23 cellular contexts compared by ENCODE assay signal in the genomic region with DNA sequence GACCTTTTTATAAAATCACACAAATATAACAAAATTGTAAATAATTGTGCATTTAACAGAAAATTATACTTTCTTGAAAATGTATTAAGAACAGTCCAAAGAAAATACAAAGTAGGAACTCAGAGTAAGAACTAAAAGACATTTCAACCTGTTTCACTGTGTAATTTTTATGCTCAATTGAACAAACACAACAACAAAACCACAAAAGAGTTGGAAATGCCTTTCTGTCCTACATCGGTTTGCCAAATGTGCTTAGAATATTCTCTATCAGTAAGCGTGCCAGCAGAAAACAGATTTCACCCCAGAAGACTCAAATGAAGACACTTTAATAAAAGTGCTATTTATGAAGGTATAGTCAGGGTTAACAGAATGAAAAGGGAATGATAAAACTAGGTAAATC.
DNase-seq lines count a peak whose midpoint lies in the region; ATAC-seq, FAIRE-seq and TF ChIP-seq lines count a peak whose summit lies in the region.
"Had no signal": no experiment of that assay in that cellular context is flagged by ENCODE, and none has a peak within 500 bp of the region (broad histone marks: within the 10 kb centered on the region; RNA-seq: fewer than 3 reads in every experiment).

No MANE protein-coding gene starts in this region.

- TF ChIP-seq RAD21 in IMR-90 (IDR thresholded peaks at IDR 0.05; ENCODE audit: low read length) (no peak), GM12878 (IDR thresholded peaks at IDR 0.05; ENCODE audit: insufficient read depth, low read depth, low read length) (no peak)

- H2AK5ac ChIP-seq in IMR-90 (ENCODE audit: low read depth, low read length), result no peak overlapping the region

- TF ChIP-seq POLR2A in IMR-90 (IDR thresholded peaks at IDR 0.05; ENCODE audit: low read depth, low read length), result no peak
- TF ChIP-seq POLR2A in GM12878 (IDR thresholded peaks at IDR 0.05; ENCODE audit: low read depth, low read length), result no peak

- H3K18ac ChIP-seq in IMR-90 (ENCODE audit: low read depth, low read length), result peak overlapping the region; percentile 94

- peak overlapping the region; percentile 83; the same call in 1 of the 2 replicates for H4K5ac ChIP-seq in IMR-90 (ENCODE audit: low read depth, low read length)

- DNase-seq in A673 (ENCODE audit: low spot score), result peak; percentile 58
- no peak for DNase-seq in IMR-90
- no peak for DNase-seq in GM12878 (ENCODE audit: low read depth, low spot score)
- peak; percentile 19 for DNase-seq in medulla oblongata (ENCODE audit: extremely low spot score)
- DNase-seq in activated naive CD4-positive, alpha-beta T cell treated with Interleukin-2 at 50 U/mL for 16 hours, result no peak
- DNase-seq in NK-92 (lab: John Stamatoyannopoulos, UW; ENCODE audit: unreplicated experiment), result no peak
- DNase-seq in GM03348 (ENCODE audit: low spot score), result no peak
- DNase-seq in NAMALWA (ENCODE audit: low spot score), result no peak
- DNase-seq: 8988T; Calu3; CD8-positive, alpha-beta memory T cell; DMS153; H9; HFFc6; KBM-7; NCI-H1105; NCI-H146; NCI-H2029; NCI-H2227 treated with DMSO at 0.1 percent for 48 hours; NCI-H524 treated with DMSO at 0.1 percent for 48 hours; Right ventricle myocardium superior had no signal

- H3K27me3 ChIP-seq in A673 (replicated peaks; ENCODE audit: insufficient read depth, low read depth, low read length, poor library complexity), result no peaks in the 10 kb centered on the region
- no peaks in the 10 kb centered on the region for H3K27me3 ChIP-seq in IMR-90 (ENCODE audit: control insufficient read depth, insufficient read depth, low read length)
- H3K27me3 ChIP-seq in GM12878 (replicated peaks in 1 of 2; ENCODE audit: control insufficient read depth in 2 of 2, insufficient read depth in 2 of 2, low read length in 1 of 2), result no peaks in the 10 kb centered on the region

- POLR2A ChIA-PET in A673 (lab: Charles Lee; ENCODE audit: low non-redundant PET) (no interaction called here), IMR-90 (lab: Charles Lee; ENCODE audit: unreplicated experiment) (no interaction called here), GM12878 (lab: Charles Lee) (no interaction called here)

- no peaks in the 10 kb centered on the region for H3K9me3 ChIP-seq in A673 (ENCODE audit: low read depth, low read length, poor library complexity, severe bottlenecking)
- H3K9me3 ChIP-seq in IMR-90 (ENCODE audit: control insufficient read depth, insufficient read depth, low read length), result no peaks in the 10 kb centered on the region
- H3K9me3 ChIP-seq in GM12878 (replicated peaks; ENCODE audit: control insufficient read depth, insufficient read depth, low read length), result no peaks in the 10 kb centered on the region

- H4K20me1 ChIP-seq in IMR-90 (ENCODE audit: insufficient read depth, low read length), result no peaks in the 10 kb centered on the region
- no peaks in the 10 kb centered on the region for H4K20me1 ChIP-seq in GM12878 (ENCODE audit: control insufficient read depth, insufficient read depth)

- H2BK5ac ChIP-seq in IMR-90 (ENCODE audit: low read depth, low read length, poor library complexity, severe bottlenecking), result peak overlapping the region; percentile 34

- H2BK15ac ChIP-seq in IMR-90 (ENCODE audit: low read depth, low read length), result no peak overlapping the region

- CTCF ChIA-PET in A673 (lab: Charles Lee) (no interaction called here), IMR-90 (lab: Yijun Ruan, JAX) (no interaction called here), GM12878 (lab: Yijun Ruan, JAX) (interaction anchor here (0.9 kb wide), 1 partner anchor 19 kb away, joined by 3 read pairs; no protein-coding TSS in a partner anchor)

- no peak overlapping the region for H3K56ac ChIP-seq in IMR-90 (ENCODE audit: extremely low read depth, insufficient read depth, low read length)

- peak; percentile 7 for FAIRE-seq in GM12878 (lab: Jason Lieb, UNC)
- FAIRE-seq: GM18507, HepG2 had no signal

- intact Hi-C loops in A673 (cut with micrococcal nuclease; ENCODE audit: unreplicated experiment), result loop anchor here (10.0 kb wide), 1 partner anchor 442 kb away; no protein-coding TSS in a partner anchor
- intact Hi-C loops in IMR-90 (cut with micrococcal nuclease), result loop anchor here (10.0 kb wide), 1 partner anchor 548 kb away; no protein-coding TSS in a partner anchor
- intact Hi-C loops in GM12878 (cut with micrococcal nuclease; ENCODE audit: unreplicated experiment), result no loop called here

- no CpG with 5 or more reads among the region's 2 CpGs for WGBS in IMR-90 (ENCODE audit: extremely low coverage in 2 of 2, insufficient read length in 1 of 2), 2 experiments
- 18% methylated on average over 2 of the region's 2 CpGs for WGBS in GM12878 (ENCODE audit: insufficient coverage, insufficient replicate concordance, low lambda C conversion rate, missing lambda C conversion rate)

- SMC1A ChIA-PET in GM12878 (lab: Charles Lee; ENCODE audit: uncharacterized antibody, unreplicated experiment), result no interaction called here

- no peaks in the 10 kb centered on the region for H3K36me3 ChIP-seq in A673 (ENCODE audit: insufficient read depth, low read length, poor library complexity, severe bottlenecking)
- H3K36me3 ChIP-seq in IMR-90 (ENCODE audit: control insufficient read depth, insufficient read depth, low read length), result no peaks in the 10 kb centered on the region
- no peaks in the 10 kb centered on the region for H3K36me3 ChIP-seq in GM12878 (ENCODE audit: control insufficient read depth in 2 of 2, insufficient read depth in 2 of 2, low read length in 1 of 2)

- H3K4me3 ChIP-seq in A673 (ENCODE audit: low read depth, low read length, poor library complexity, severe bottlenecking) (no peak overlapping the region), IMR-90 (ENCODE audit: insufficient read depth, low read depth, low read length) (no peak overlapping the region), GM12878 (no peak overlapping the region)

- H3K9me1 ChIP-seq in IMR-90 (ENCODE audit: insufficient read depth, low read length), result peaks cover 3% of the 10 kb centered on the region; the same call in 1 of the 2 replicates

- H3K14ac ChIP-seq in IMR-90 (replicated peaks; ENCODE audit: low read depth, low read length), result no peak overlapping the region; the same call in 1 of the 2 replicates

- ATAC-seq in IMR-90 (ENCODE audit: low read depth), result no peak
- no peak for ATAC-seq in GM12878
- ATAC-seq: HepG2 had no signal

- no peak for TF ChIP-seq CTCF in A673 (conservative IDR thresholded peaks at IDR 0.05; ENCODE audit: low read depth, low read length)
- no peak for TF ChIP-seq CTCF in IMR-90 (conservative IDR thresholded peaks at IDR 0.05; ENCODE audit: low read depth, low read length)
- TF ChIP-seq CTCF in GM12878 (IDR thresholded peaks at IDR 0.05 in 2 of 3, conservative IDR thresholded peaks at IDR 0.05 in 1 of 3; ENCODE audit: control insufficient read depth in 2 of 3, extremely low read depth in 1 of 3, insufficient read depth in 1 of 3, low read depth in 3 of 3, low read length in 3 of 3), result no peak

- BruUV-seq in A673 (replicated peaks; lab: Mats Ljungman, UMichigan) (no TSS peak), IMR-90 (replicated peaks; lab: Mats Ljungman, UMichigan) (no TSS peak), GM12878 (replicated peaks; lab: Mats Ljungman, UMichigan) (no TSS peak)

- peak overlapping the region; percentile 79 for H2BK20ac ChIP-seq in IMR-90 (ENCODE audit: low read depth, low read length)

- in situ Hi-C loops in IMR-90 (cut with MboI; ENCODE audit: low sequenced_read_pairs), result no loop called here
- in situ Hi-C loops in GM12878 (cut with MboI), result no loop called here

- H3K79me1 ChIP-seq in IMR-90 (ENCODE audit: low read depth in 1 of 2, low read length in 2 of 2), result no peaks in the 10 kb centered on the region

- no peak overlapping the region for H3K9ac ChIP-seq in IMR-90 (ENCODE audit: low read depth, low read length)
- H3K9ac ChIP-seq in GM12878 (ENCODE audit: control insufficient read depth, insufficient read depth, low read length), result no peak overlapping the region

- peak overlapping the region; percentile 71 for H2BK120ac ChIP-seq in IMR-90 (ENCODE audit: low read depth, low read length)

- TF ChIP-seq EP300 in GM12878 (IDR thresholded peaks at IDR 0.05; ENCODE audit: borderline replicate concordance in 1 of 2, control insufficient read depth in 1 of 2, low read depth in 2 of 2, low read length in 2 of 2), result no peak

- H4K91ac ChIP-seq in IMR-90 (ENCODE audit: insufficient read depth, low read depth, low read length), result 0 out of 2 replicates have a peak overlapping the region, but pooled peaks have one; percentile 2

- RAD21 ChIA-PET in GM12878 (lab: Charles Lee; ENCODE audit: unreplicated experiment), result no interaction called here

- H3K23ac ChIP-seq in IMR-90 (ENCODE audit: low read depth, low read length), result no peak overlapping the region

- H3K27ac ChIP-seq in A673 (ENCODE audit: low read depth, low read length, poor library complexity, severe bottlenecking) (peak overlapping the region; percentile 97), IMR-90 (ENCODE audit: insufficient read depth, low read length) (no peak overlapping the region; the same call in 1 of the 2 replicates), GM12878 (ENCODE audit: control insufficient read depth, insufficient read depth) (no peak overlapping the region)

- dilution Hi-C loops in IMR-90 (cut with HindIII; ENCODE audit: low sequenced_read_pairs, unreplicated experiment), result no loop called here

- no peak overlapping the region for H3K4me2 ChIP-seq in IMR-90 (ENCODE audit: low read depth, low read length)
- no peak overlapping the region for H3K4me2 ChIP-seq in GM12878 (ENCODE audit: control insufficient read depth, insufficient read depth)

- H3K4me1 ChIP-seq in A673 (ENCODE audit: insufficient read depth, low read length, poor library complexity, severe bottlenecking) (peaks cover 71% of the 10 kb centered on the region), IMR-90 (ENCODE audit: control insufficient read depth, insufficient read depth, low read length) (peaks cover 13% of the 10 kb centered on the region), GM12878 (ENCODE audit: control insufficient read depth, insufficient read depth, low read length) (no peaks in the 10 kb centered on the region)

- peak overlapping the region; percentile 54; the same call in 1 of the 2 replicates for H3K4ac ChIP-seq in IMR-90 (ENCODE audit: low read depth, low read length)

- no peak overlapping the region for H2AK9ac ChIP-seq in IMR-90 (replicated peaks; ENCODE audit: low read depth, low read length, poor library complexity)

- 0 out of 4 replicates have a peak overlapping the region, but pooled peaks of 1 of the 2 experiments have one; percentile 36 for H4K8ac ChIP-seq in IMR-90 (ENCODE audit: low read depth in 2 of 2, low read length in 2 of 2)

- H3K79me2 ChIP-seq in GM12878 (ENCODE audit: control insufficient read depth, insufficient read depth, low read length), result no peaks in the 10 kb centered on the region

- H2AFZ ChIP-seq in IMR-90 (replicated peaks; ENCODE audit: low read length, poor library complexity), result no peak overlapping the region
- H2AFZ ChIP-seq in GM12878 (ENCODE audit: control insufficient read depth, low read depth, low read length), result no peak overlapping the region

TF ChIP-seq in IMR-90, 13 proteins besides CTCF, POLR2A, EP300 and RAD21 (continues in another document):
- no peak for TF ChIP-seq MXI1 (IDR thresholded peaks at IDR 0.05; ENCODE audit: borderline replicate concordance, low read depth, low read length)

TF ChIP-seq in GM12878, 131 proteins besides CTCF, POLR2A, EP300 and RAD21 (continues in another document):
- no peak for TF ChIP-seq BRCA1 (IDR thresholded peaks at IDR 0.05; ENCODE audit: low read depth, low read length)

Comparison
In these comparisons a context has a peak if more than half of its experiments do, and no peak if none do; other contexts are left out.
1. DNase-seq: peak in A673 (single experiment) and medulla oblongata (single experiment); none in IMR-90 (single experiment), GM12878 (single experiment), activated naive CD4-positive, alpha-beta T cell treated with Interleukin-2 at 50 U/mL for 16 hours (single experiment), NK-92 (single experiment), GM03348 (single experiment) and NAMALWA (single experiment).